Comparison of ENCODE assay signal across 20 cellular contexts in the genomic region with DNA sequence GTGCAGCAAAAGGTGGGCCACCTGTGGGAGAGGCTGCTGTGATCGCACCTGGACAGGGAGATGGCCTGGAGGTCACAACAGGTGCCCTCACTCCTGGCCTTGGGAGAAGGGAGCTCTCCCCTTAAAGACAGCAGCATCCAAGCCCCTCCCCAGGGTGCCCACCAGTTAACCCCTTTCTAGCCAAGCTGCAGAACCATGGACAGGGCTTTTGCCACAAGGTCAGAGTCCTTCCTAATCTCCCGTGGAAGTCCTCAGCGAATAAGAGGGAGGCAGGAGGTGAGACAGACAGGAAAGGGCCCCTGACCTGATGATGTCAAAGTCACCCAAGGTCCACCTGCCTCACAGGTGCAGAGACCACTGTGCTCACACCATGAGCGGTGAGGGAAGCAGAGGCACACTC. TPM values are rescaled to one million over a fixed set of nuclear protein-coding genes. Genes with fewer than 3 reads are reported as not detected.
DNase-seq lines count a peak whose midpoint lies in the region; ATAC-seq, FAIRE-seq and TF ChIP-seq lines count a peak whose summit lies in the region.
"Had no signal": no experiment of that assay in that cellular context is flagged by ENCODE, and none has a peak within 500 bp of the region (broad histone marks: within the 10 kb centered on the region; RNA-seq: fewer than 3 reads in every experiment).

No MANE protein-coding gene starts in this region.

- no peak for TF ChIP-seq EP300 in H1 (IDR thresholded peaks at IDR 0.05; ENCODE audit: borderline replicate concordance in 1 of 2, low read depth in 2 of 2, low read length in 2 of 2)

- CTCF ChIA-PET in WTC11 (lab: Charles Lee) = interaction anchor here (1.1 to 8.8 kb wide), 5 partner anchors 8 to 69 kb away, joined by 3 to 90 read pairs (median 6); no protein-coding TSS in a partner anchor
- CTCF ChIA-PET in H1 (lab: Charles Lee; ENCODE audit: partially characterized antibody) = interaction anchor here (0.9 to 2.2 kb wide), 5 partner anchors 9 to 57 kb away, joined by 3 to 12 read pairs (median 5); no protein-coding TSS in a partner anchor

- DNase-seq in GM23338 (ENCODE audit: low spot score) = peak; percentile 44
- DNase-seq in WTC11 (ENCODE audit: low spot score) = peak; percentile 34
- DNase-seq in H1 (ENCODE audit: low read depth in 1 of 2, low spot score in 2 of 2) = peak in 1 of 2 experiments; percentile 64
- peak; percentile 52 for DNase-seq in neural progenitor cell (ENCODE audit: low spot score)
- no peak for DNase-seq in stimulated activated effector memory CD8-positive, alpha-beta T cell treated with anti-CD3 and anti-CD28 coated beads, Interleukin-12 subunit alpha, Interleukin-12 subunit beta, amount 100 ng/mL, for 72 hours (ENCODE audit: low spot score in 2 of 2)
- DNase-seq in heart right ventricle = no peak
- DNase-seq in GM23248 = no peak
- no peak for DNase-seq in hepatocyte (ENCODE audit: low spot score)
- DNase-seq: GF-D8; H9; KBM-7; MV-4-11; NCI-H1417; NCI-H1930; NCI-H2171 treated with DMSO at 0.1 percent for 48 hours; NCI-H446 treated with DMSO at 0.1 percent for 48 hours; NK-92 treated with Interleukin-12 subunit alpha and Interleukin-12 subunit beta, amount 100 ng/mL, for 24 hours had no signal

- H3K9me3 Mint-ChIP-seq in GM23338 (no peaks in the 10 kb centered on the region), WTC11 (no peaks in the 10 kb centered on the region), neural progenitor cell (no peaks in the 10 kb centered on the region)
- H3K9me3 Mint-ChIP-seq in stimulated activated effector memory CD8-positive, alpha-beta T cell treated with anti-CD3 and anti-CD28 coated beads, Interleukin-12 subunit alpha, Interleukin-12 subunit beta, amount 100 ng/mL, for 72 hours = no peaks in the 10 kb centered on the region
- H3K9me3 Mint-ChIP-seq: H9 had no signal

- H2AFZ ChIP-seq in GM23338 = no peak overlapping the region
- no peak overlapping the region for H2AFZ ChIP-seq in H1 (ENCODE audit: low read length)
- H2AFZ ChIP-seq in neural progenitor cell (replicated peaks) = no peak overlapping the region
- no peak overlapping the region for H2AFZ ChIP-seq in GM23248
- no peak overlapping the region for H2AFZ ChIP-seq in hepatocyte

- in situ Hi-C loops in GM23248 (cut with MboI) = no loop called here

- TF ChIP-seq RAD21 in H1 (IDR thresholded peaks at IDR 0.05 in 1 of 2, conservative IDR thresholded peaks at IDR 0.05 in 1 of 2; ENCODE audit: low read depth in 2 of 2, low read length in 2 of 2) = no peak

- peaks cover 37% of the 10 kb centered on the region for H3K4me1 Mint-ChIP-seq in GM23338
- peaks cover 33% of the 10 kb centered on the region for H3K4me1 Mint-ChIP-seq in WTC11
- H3K4me1 Mint-ChIP-seq in neural progenitor cell = peaks cover 32% of the 10 kb centered on the region
- H3K4me1 Mint-ChIP-seq in stimulated activated effector memory CD8-positive, alpha-beta T cell treated with anti-CD3 and anti-CD28 coated beads, Interleukin-12 subunit alpha, Interleukin-12 subunit beta, amount 100 ng/mL, for 72 hours = peaks cover 6% of the 10 kb centered on the region

- H3K9me2 ChIP-seq in GM23338 (ENCODE audit: insufficient read depth) (0 out of 2 replicates have a peak, but pooled peaks cover 4% of the 10 kb centered on the region), GM23248 (ENCODE audit: insufficient read depth) (no peaks in the 10 kb centered on the region), hepatocyte (replicated peaks; ENCODE audit: insufficient read depth) (no peaks in the 10 kb centered on the region)

- no peak overlapping the region for H3K23ac ChIP-seq in H1 (ENCODE audit: insufficient read length)

- H4K8ac ChIP-seq in H1 (ENCODE audit: extremely low read depth, insufficient read depth, low read length) = no peak overlapping the region

- 70% methylated on average over 4 of the region's 4 CpGs; no CpG with 5 or more reads in 1 of the 2 experiments for WGBS in H1 (ENCODE audit: extremely low coverage in 1 of 2, insufficient coverage in 1 of 2, insufficient read length in 1 of 2, insufficient replicate concordance in 2 of 2, low coverage in 1 of 2, low lambda C conversion rate in 2 of 2, missing lambda C conversion rate in 1 of 2), 2 experiments
- 24 to 28% methylated on average over 4 of the region's 4 CpGs for WGBS in heart right ventricle, 2 donors
- 35 to 54% methylated on average over 3 to 4 of the region's 4 CpGs for WGBS in GM23248 (ENCODE audit: low coverage in 1 of 2, low lambda C conversion rate in 2 of 2, missing lambda C conversion rate in 2 of 2), 2 experiments
- WGBS in hepatocyte (ENCODE audit: low lambda C conversion rate, missing lambda C conversion rate) = 49% methylated on average over 4 of the region's 4 CpGs

- no peak overlapping the region for H2AK5ac ChIP-seq in H1 (ENCODE audit: low read depth, low read length)

- H3K36me3 Mint-ChIP-seq in GM23338 (ENCODE audit: low read depth) (no peaks in the 10 kb centered on the region), WTC11 (no peaks in the 10 kb centered on the region), neural progenitor cell (no peaks in the 10 kb centered on the region)
- no peaks in the 10 kb centered on the region for H3K36me3 Mint-ChIP-seq in stimulated activated effector memory CD8-positive, alpha-beta T cell treated with anti-CD3 and anti-CD28 coated beads, Interleukin-12 subunit alpha, Interleukin-12 subunit beta, amount 100 ng/mL, for 72 hours

- TF ChIP-seq POLR2A in H1 (IDR thresholded peaks at IDR 0.05; ENCODE audit: control extremely low read depth in 1 of 2, low read depth in 2 of 2, low read length in 2 of 2) = no peak

- H3K4me2 ChIP-seq in GM23338 (0 out of 2 replicates have a peak overlapping the region, but pooled peaks have one; percentile 20), H1 (ENCODE audit: insufficient read depth in 1 of 2, low read depth in 2 of 2, low read length in 2 of 2) (peak overlapping the region in 1 of 2 experiments; percentile 13; a peak in 2 of 4 replicates), neural progenitor cell (peak overlapping the region; percentile 94), GM23248 (ENCODE audit: unreplicated experiment) (no peak overlapping the region), hepatocyte (no peak overlapping the region)

- no peak overlapping the region for H4K91ac ChIP-seq in H1 (replicated peaks; ENCODE audit: insufficient read length, low read length)

- H3K27ac Mint-ChIP-seq in GM23338 = no peak overlapping the region
- H3K27ac Mint-ChIP-seq in WTC11 = no peak overlapping the region
- no peak overlapping the region for H3K27ac Mint-ChIP-seq in neural progenitor cell
- no peak overlapping the region for H3K27ac Mint-ChIP-seq in stimulated activated effector memory CD8-positive, alpha-beta T cell treated with anti-CD3 and anti-CD28 coated beads, Interleukin-12 subunit alpha, Interleukin-12 subunit beta, amount 100 ng/mL, for 72 hours
- H3K27ac Mint-ChIP-seq: H9 had no signal

- no peak overlapping the region for H3K56ac ChIP-seq in H1 (replicated peaks; ENCODE audit: insufficient read length, low read depth, low read length)

- no peaks in the 10 kb centered on the region for H3F3A ChIP-seq in GM23338 (replicated peaks; ENCODE audit: low read depth)
- H3F3A ChIP-seq in neural progenitor cell (ENCODE audit: low read depth) = peaks cover 8% of the 10 kb centered on the region
- no peaks in the 10 kb centered on the region for H3F3A ChIP-seq in GM23248 (ENCODE audit: insufficient read depth)

- H2BK12ac ChIP-seq in H1 (ENCODE audit: low read depth, low read length) = no peak overlapping the region

- peak overlapping the region; percentile 65; the same call in 1 of the 2 replicates for H2BK15ac ChIP-seq in H1 (ENCODE audit: low read length)

- H3K4me3 ChIP-seq in GM23338 (no peak overlapping the region), H1 (ENCODE audit: extremely low read depth in 1 of 4, insufficient read depth in 2 of 4, low read depth in 3 of 4, low read length in 4 of 4) (no peak overlapping the region), neural progenitor cell (no peak overlapping the region), heart right ventricle (no peak overlapping the region), GM23248 (no peak overlapping the region), hepatocyte (no peak overlapping the region)
- H3K4me3 ChIP-seq: SJCRH30 had no signal

- H2BK5ac ChIP-seq in H1 (ENCODE audit: low read depth, low read length) = no peak overlapping the region

- POLR2A ChIA-PET in WTC11 (lab: Charles Lee) (no interaction called here), H1 (lab: Charles Lee; ENCODE audit: partially characterized antibody) (interaction anchor here (1.2 to 1.3 kb wide), 2 partner anchors 13 to 23 kb away, joined by 3 read pairs; no protein-coding TSS in a partner anchor)

- H4K5ac ChIP-seq in H1 (ENCODE audit: insufficient read length, low read depth, low read length) = no peak overlapping the region

- H3K9ac ChIP-seq in H1 (replicated peaks in 1 of 4; ENCODE audit: extremely low read depth in 1 of 4, low read depth in 3 of 4, low read length in 3 of 4) (no peak overlapping the region), neural progenitor cell (no peak overlapping the region), GM23248 (no peak overlapping the region)

- no peak for FAIRE-seq in H1 (lab: Jason Lieb, UNC)
- FAIRE-seq: GM12892 had no signal

- no peak overlapping the region for H2BK20ac ChIP-seq in H1 (ENCODE audit: low read length)

- H3K14ac ChIP-seq in H1 (ENCODE audit: insufficient read length) = no peak overlapping the region

- ATAC-seq in GM23338 (peak; percentile 23), WTC11 (no peak), heart right ventricle (no peak)
- ATAC-seq in stimulated activated effector memory CD8-positive, alpha-beta T cell treated with anti-CD3 and anti-CD28 coated beads, Interleukin-12 subunit alpha, Interleukin-12 subunit beta, amount 100 ng/mL, for 72 hours = no peak

- no peaks in the 10 kb centered on the region for H4K20me1 ChIP-seq in GM23338 (replicated peaks; ENCODE audit: insufficient read depth)
- H4K20me1 ChIP-seq in H1 (replicated peaks in 1 of 2; ENCODE audit: control insufficient read depth in 1 of 2, insufficient read depth in 2 of 2, low read length in 2 of 2) = peaks cover 0 to 1% of the 10 kb centered on the region in 2 experiments
- H4K20me1 ChIP-seq in neural progenitor cell (ENCODE audit: low read depth) = peaks cover 10% of the 10 kb centered on the region
- H4K20me1 ChIP-seq in GM23248 (ENCODE audit: insufficient read depth) = no peaks in the 10 kb centered on the region
- H4K20me1 ChIP-seq in hepatocyte (ENCODE audit: insufficient read depth, poor library complexity, severe bottlenecking) = no peaks in the 10 kb centered on the region

- H3K27me3 ChIP-seq in GM23338 (ENCODE audit: insufficient read depth) = peaks cover 19% of the 10 kb centered on the region; the same call in 1 of the 2 replicates
- H3K27me3 ChIP-seq in H1 (replicated peaks in 1 of 4; ENCODE audit: control insufficient read depth in 3 of 4, extremely low read depth in 1 of 4, insufficient read depth in 3 of 4, low read length in 3 of 4) = peaks cover 0 to 32% (median 18%) of the 10 kb centered on the region in 4 experiments; a peak in 5 of 7 replicates
- peaks cover 33% of the 10 kb centered on the region for H3K27me3 ChIP-seq in neural progenitor cell
- H3K27me3 ChIP-seq in heart right ventricle = peaks cover 14 to 81% (median 69%) of the 10 kb centered on the region in 7 donors
- H3K27me3 ChIP-seq in GM23248 (replicated peaks; ENCODE audit: insufficient read depth) = peaks cover 86% of the 10 kb centered on the region
- peaks cover 73% of the 10 kb centered on the region for H3K27me3 ChIP-seq in hepatocyte

- no peak overlapping the region for H3K4ac ChIP-seq in H1 (replicated peaks; ENCODE audit: insufficient read length, low read depth, low read length)

- H3K79me2 ChIP-seq in GM23338 (replicated peaks; ENCODE audit: insufficient read depth) (no peaks in the 10 kb centered on the region), H1 (ENCODE audit: control insufficient read depth in 1 of 2, insufficient read depth in 2 of 2, low read length in 2 of 2) (no peaks in the 10 kb centered on the region), neural progenitor cell (ENCODE audit: low read depth) (peaks cover 6% of the 10 kb centered on the region), GM23248 (ENCODE audit: insufficient read depth) (no peaks in the 10 kb centered on the region), hepatocyte (no peaks in the 10 kb centered on the region)

- no peaks in the 10 kb centered on the region for H3K79me1 ChIP-seq in H1 (ENCODE audit: low read depth, low read length)

- H3K4me3 Mint-ChIP-seq in GM23338 (no peak overlapping the region; the same call in 2 of the 3 replicates), WTC11 (no peak overlapping the region), neural progenitor cell (no peak overlapping the region)
- H3K4me3 Mint-ChIP-seq in stimulated activated effector memory CD8-positive, alpha-beta T cell treated with anti-CD3 and anti-CD28 coated beads, Interleukin-12 subunit alpha, Interleukin-12 subunit beta, amount 100 ng/mL, for 72 hours = no peak overlapping the region

- H3K27ac ChIP-seq in GM23338 (ENCODE audit: low read depth) (no peak overlapping the region), H1 (ENCODE audit: low read depth, low read length) (no peak overlapping the region), neural progenitor cell (no peak overlapping the region), heart right ventricle (no peak overlapping the region), GM23248 (no peak overlapping the region), hepatocyte (no peak overlapping the region)
- H3K27ac ChIP-seq: SJCRH30 had no signal

- no peak overlapping the region for H3K18ac ChIP-seq in H1 (ENCODE audit: extremely low read depth, low read length)

- intact Hi-C loops in heart right ventricle (cut with DNase I) = no loop called here

- peaks cover 3% of the 10 kb centered on the region; the same call in 1 of the 2 replicates for H3K23me2 ChIP-seq in H1 (ENCODE audit: low read depth, low read length)

- peaks cover 35% of the 10 kb centered on the region for H3K27me3 Mint-ChIP-seq in GM23338 (ENCODE audit: insufficient read depth, low read depth, poor library complexity)
- H3K27me3 Mint-ChIP-seq in WTC11 (ENCODE audit: low read depth) = peaks cover 41% of the 10 kb centered on the region
- peaks cover 34% of the 10 kb centered on the region for H3K27me3 Mint-ChIP-seq in neural progenitor cell (ENCODE audit: insufficient read depth, low read depth)

- no peaks in the 10 kb centered on the region for H3K36me3 ChIP-seq in GM23338 (ENCODE audit: insufficient read depth)
- no peaks in the 10 kb centered on the region for H3K36me3 ChIP-seq in H1 (ENCODE audit: control insufficient read depth in 2 of 4, insufficient read depth in 4 of 4, low read length in 3 of 4)
- no peaks in the 10 kb centered on the region for H3K36me3 ChIP-seq in neural progenitor cell
- H3K36me3 ChIP-seq in heart right ventricle = no peaks in the 10 kb centered on the region
- H3K36me3 ChIP-seq in GM23248 (ENCODE audit: low read depth) = no peaks in the 10 kb centered on the region
- H3K36me3 ChIP-seq in hepatocyte (replicated peaks; ENCODE audit: insufficient read depth, low read depth) = no peaks in the 10 kb centered on the region
- H3K36me3 ChIP-seq: SJCRH30 had no signal

- TF ChIP-seq CTCF in GM23338 (conservative IDR thresholded peaks at IDR 0.05; ENCODE audit: low read depth in 2 of 2) = no peak
- no peak for TF ChIP-seq CTCF in WTC11 (IDR thresholded peaks at IDR 0.05)
- no peak for TF ChIP-seq CTCF in H1 (IDR thresholded peaks at IDR 0.05; ENCODE audit: control extremely low read depth in 1 of 3, insufficient read depth in 1 of 3, low read depth in 1 of 3, low read length in 3 of 3)
- no peak for TF ChIP-seq CTCF in neural progenitor cell (IDR thresholded peaks at IDR 0.05)
- TF ChIP-seq CTCF in heart right ventricle (IDR thresholded peaks at IDR 0.05) = no peak
- no peak for TF ChIP-seq CTCF in hepatocyte (IDR thresholded peaks at IDR 0.05; ENCODE audit: poor library complexity)

- H3K4me1 ChIP-seq in GM23338 (ENCODE audit: insufficient read depth) (peaks cover 34% of the 10 kb centered on the region), H1 (replicated peaks in 1 of 4; ENCODE audit: control insufficient read depth in 3 of 4, insufficient read depth in 4 of 4, low read length in 3 of 4) (peaks cover 13 to 27% (median 16%) of the 10 kb centered on the region in 4 experiments), neural progenitor cell (peaks cover 40% of the 10 kb centered on the region), heart right ventricle (peaks cover 0 to 10% (median 0%) of the 10 kb centered on the region in 9 donors), GM23248 (ENCODE audit: insufficient read depth) (no peaks in the 10 kb centered on the region), hepatocyte (ENCODE audit: insufficient read depth) (no peaks in the 10 kb centered on the region)

- H2BK120ac ChIP-seq in H1 (replicated peaks; ENCODE audit: low read depth, low read length) = no peak overlapping the region

- H3K9me3 ChIP-seq in H1 (ENCODE audit: insufficient read depth in 2 of 2, low read depth in 1 of 2, low read length in 1 of 2) (no peaks in the 10 kb centered on the region), neural progenitor cell (ENCODE audit: low read depth) (no peaks in the 10 kb centered on the region), heart right ventricle (no peaks in the 10 kb centered on the region), GM23248 (ENCODE audit: low read depth) (no peaks in the 10 kb centered on the region), hepatocyte (ENCODE audit: low read depth) (no peaks in the 10 kb centered on the region)
- H3K9me3 ChIP-seq: SJCRH30 had no signal

RNA-seq across cellular contexts. Expression of a gene that starts 1.7 kb away (rescaled TPM):
- total RNA-seq in GM23338 (2014; rRNA removed; shearing (Covaris generic)) = 2.2 TPM in 2 replicates
- polyA plus RNA-seq in GM23338 (2016; fragmentation: Nextera tagmentation; extraction: Ambion mirVana) = 0.75 and 1.3 TPM in 2 replicates
- 0.89 to 1.3 TPM (median 1.2 TPM) in 3 replicates for total RNA-seq in WTC11 (2021)
- total RNA-seq in H1 (2021; fragmentation: NEBNext Ultra II Directional; extraction: Animal tissue kit (Norgen Biotek cat#: 25700)) = 3.9 TPM in 2 replicates
- 1.2 and 2.3 TPM in 2 replicates for polyA plus RNA-seq in H1 (2011; rRNA removed)
- 1.1 TPM for polyA plus RNA-seq in H1 (2011; cell fraction: cytosol; rRNA removed)
- polyA plus RNA-seq in H1 (2011; cell fraction: nucleus; rRNA removed) = 4.8 TPM
- 2.1 to 2.4 TPM (median 2.3 TPM) in 4 replicates for polyA plus RNA-seq in H1 (2012, experiment 1 of 2)
- 1.4 TPM for polyA plus RNA-seq in H1 (2012, experiment 2 of 2)
- polyA plus RNA-seq in H1 (2013, experiment 1 of 2) = 3.1 TPM
- polyA plus RNA-seq in H1 (2013, experiment 2 of 2) = 4.4 TPM
- polyA minus RNA-seq in H1 (2011; rRNA and poly(A)+ RNA removed) = 2.4 and 2.8 TPM in 2 replicates
- polyA minus RNA-seq in H1 (2011; cell fraction: cytosol; rRNA and poly(A)+ RNA removed) = 3.8 TPM
- polyA minus RNA-seq in H1 (2011; cell fraction: nucleus; rRNA and poly(A)+ RNA removed) = 6.8 TPM
- 8.4 and 12.8 TPM in 2 replicates for total RNA-seq in neural progenitor cell (ENCODE audit: low replicate concordance)
- under 1 TPM in 7 of 10 donors, not detected in 3; 0.04 to 0.72 (median 0.25) TPM for total RNA-seq in heart right ventricle
- polyA plus RNA-seq in heart right ventricle = under 1 TPM; 0.13 to 0.73 TPM
- not detected in 2 replicates for total RNA-seq in GM23248 (2014; rRNA removed; shearing (Covaris generic))
- not detected in 2 replicates for polyA plus RNA-seq in GM23248 (2016; fragmentation: Nextera tagmentation; extraction: Ambion mirVana)
- 0.36 and 9.7 TPM in 2 replicates for total RNA-seq in hepatocyte
- polyA plus RNA-seq in hepatocyte = 0.49 TPM in 1 of 2 replicates, not detected in the other
- total RNA-seq: A673 had no signal

RNA-seq across cellular contexts. Expression of a gene that starts 39.5 kb away (rescaled TPM):
- total RNA-seq in GM23338 (2014; rRNA removed; shearing (Covaris generic)) = 2.7 and 3.6 TPM in 2 replicates
- 4.5 and 5.5 TPM in 2 replicates for polyA plus RNA-seq in GM23338 (2016; fragmentation: Nextera tagmentation; extraction: Ambion mirVana)
- total RNA-seq in WTC11 (2021) = 5.7 to 7.5 TPM (median 5.7 TPM) in 3 replicates
- 5.8 and 5.9 TPM in 2 replicates for total RNA-seq in H1 (2021; fragmentation: NEBNext Ultra II Directional; extraction: Animal tissue kit (Norgen Biotek cat#: 25700))
- polyA plus RNA-seq in H1 (2011; rRNA removed) = 1.3 and 2.1 TPM in 2 replicates
- 3.1 TPM for polyA plus RNA-seq in H1 (2011; cell fraction: cytosol; rRNA removed)
- polyA plus RNA-seq in H1 (2011; cell fraction: nucleus; rRNA removed) = 1.3 TPM
- polyA plus RNA-seq in H1 (2012, experiment 1 of 2) = 3.9 to 4.9 TPM (median 4.8 TPM) in 4 replicates
- 0.56 TPM for polyA plus RNA-seq in H1 (2012, experiment 2 of 2)
- 1.7 TPM for polyA plus RNA-seq in H1 (2013, experiment 1 of 2)
- 1.9 TPM for polyA plus RNA-seq in H1 (2013, experiment 2 of 2)
- 4.8 and 6.8 TPM in 2 replicates for polyA minus RNA-seq in H1 (2011; rRNA and poly(A)+ RNA removed)
- polyA minus RNA-seq in H1 (2011; cell fraction: cytosol; rRNA and poly(A)+ RNA removed) = 1.2 TPM
- polyA minus RNA-seq in H1 (2011; cell fraction: nucleus; rRNA and poly(A)+ RNA removed) = 6.8 TPM
- 2.1 and 3.3 TPM in 2 replicates for total RNA-seq in neural progenitor cell (ENCODE audit: low replicate concordance)
- total RNA-seq in heart right ventricle = 1 to 10 TPM; 1.6 to 3.8 (median 2.1) TPM
- 1 to 10 TPM; 2.7 to 3.4 TPM for polyA plus RNA-seq in heart right ventricle
- total RNA-seq in GM23248 (2014; rRNA removed; shearing (Covaris generic)) = 0.51 and 2.2 TPM in 2 replicates
- 0.75 and 0.95 TPM in 2 replicates for polyA plus RNA-seq in GM23248 (2016; fragmentation: Nextera tagmentation; extraction: Ambion mirVana)
- total RNA-seq in hepatocyte = 2.1 and 2.2 TPM in 2 replicates
- 1.3 TPM in 1 of 2 replicates, not detected in the other for polyA plus RNA-seq in hepatocyte

Comparison
In these comparisons a context has a peak if more than half of its experiments do, and no peak if none do; other contexts are left out.
1. DNase-seq: peak in GM23338 (single experiment), WTC11 (single experiment) and neural progenitor cell (single experiment); none in stimulated activated effector memory CD8-positive, alpha-beta T cell treated with anti-CD3 and anti-CD28 coated beads, Interleukin-12 subunit alpha, Interleukin-12 subunit beta, amount 100 ng/mL, for 72 hours (0 of 2), heart right ventricle (0 of 2), GM23248 (single experiment) and hepatocyte (single experiment).
2. H3K4me2 ChIP-seq: peak in GM23338 (single experiment) and neural progenitor cell (single experiment); none in GM23248 (single experiment) and hepatocyte (single experiment).